Comparison of ENCODE assay signal across 1 cellular context in the genomic region with DNA sequence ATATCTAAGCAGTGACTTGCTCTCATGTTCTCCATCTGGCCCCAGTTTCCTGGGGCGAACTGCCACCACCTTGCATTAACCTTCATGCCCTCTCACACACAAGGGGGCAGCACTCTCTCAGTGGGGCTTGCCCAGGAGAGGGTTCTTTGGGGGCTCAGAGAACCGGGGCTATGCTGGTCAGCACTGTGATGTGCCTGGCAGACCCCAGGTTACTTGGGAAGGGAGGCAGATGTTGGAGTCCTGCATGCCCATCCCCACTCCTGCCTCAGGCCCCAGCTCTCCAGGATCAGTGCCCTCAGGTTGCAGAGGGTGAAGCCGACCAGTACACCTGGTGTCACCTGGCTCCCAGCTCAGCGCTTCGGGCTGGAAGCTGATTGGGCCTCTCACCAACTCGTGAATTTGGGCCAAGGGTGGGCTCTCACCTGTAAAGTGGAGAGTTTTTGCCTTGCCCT.
TF ChIP-seq lines count a peak whose summit lies in the region.

No MANE protein-coding gene starts in this region.

TF ChIP-seq in HepG2, 621 proteins besides CTCF, POLR2A, EP300 and RAD21 (continued from another document):
- TF ChIP-seq, protein P1, sequence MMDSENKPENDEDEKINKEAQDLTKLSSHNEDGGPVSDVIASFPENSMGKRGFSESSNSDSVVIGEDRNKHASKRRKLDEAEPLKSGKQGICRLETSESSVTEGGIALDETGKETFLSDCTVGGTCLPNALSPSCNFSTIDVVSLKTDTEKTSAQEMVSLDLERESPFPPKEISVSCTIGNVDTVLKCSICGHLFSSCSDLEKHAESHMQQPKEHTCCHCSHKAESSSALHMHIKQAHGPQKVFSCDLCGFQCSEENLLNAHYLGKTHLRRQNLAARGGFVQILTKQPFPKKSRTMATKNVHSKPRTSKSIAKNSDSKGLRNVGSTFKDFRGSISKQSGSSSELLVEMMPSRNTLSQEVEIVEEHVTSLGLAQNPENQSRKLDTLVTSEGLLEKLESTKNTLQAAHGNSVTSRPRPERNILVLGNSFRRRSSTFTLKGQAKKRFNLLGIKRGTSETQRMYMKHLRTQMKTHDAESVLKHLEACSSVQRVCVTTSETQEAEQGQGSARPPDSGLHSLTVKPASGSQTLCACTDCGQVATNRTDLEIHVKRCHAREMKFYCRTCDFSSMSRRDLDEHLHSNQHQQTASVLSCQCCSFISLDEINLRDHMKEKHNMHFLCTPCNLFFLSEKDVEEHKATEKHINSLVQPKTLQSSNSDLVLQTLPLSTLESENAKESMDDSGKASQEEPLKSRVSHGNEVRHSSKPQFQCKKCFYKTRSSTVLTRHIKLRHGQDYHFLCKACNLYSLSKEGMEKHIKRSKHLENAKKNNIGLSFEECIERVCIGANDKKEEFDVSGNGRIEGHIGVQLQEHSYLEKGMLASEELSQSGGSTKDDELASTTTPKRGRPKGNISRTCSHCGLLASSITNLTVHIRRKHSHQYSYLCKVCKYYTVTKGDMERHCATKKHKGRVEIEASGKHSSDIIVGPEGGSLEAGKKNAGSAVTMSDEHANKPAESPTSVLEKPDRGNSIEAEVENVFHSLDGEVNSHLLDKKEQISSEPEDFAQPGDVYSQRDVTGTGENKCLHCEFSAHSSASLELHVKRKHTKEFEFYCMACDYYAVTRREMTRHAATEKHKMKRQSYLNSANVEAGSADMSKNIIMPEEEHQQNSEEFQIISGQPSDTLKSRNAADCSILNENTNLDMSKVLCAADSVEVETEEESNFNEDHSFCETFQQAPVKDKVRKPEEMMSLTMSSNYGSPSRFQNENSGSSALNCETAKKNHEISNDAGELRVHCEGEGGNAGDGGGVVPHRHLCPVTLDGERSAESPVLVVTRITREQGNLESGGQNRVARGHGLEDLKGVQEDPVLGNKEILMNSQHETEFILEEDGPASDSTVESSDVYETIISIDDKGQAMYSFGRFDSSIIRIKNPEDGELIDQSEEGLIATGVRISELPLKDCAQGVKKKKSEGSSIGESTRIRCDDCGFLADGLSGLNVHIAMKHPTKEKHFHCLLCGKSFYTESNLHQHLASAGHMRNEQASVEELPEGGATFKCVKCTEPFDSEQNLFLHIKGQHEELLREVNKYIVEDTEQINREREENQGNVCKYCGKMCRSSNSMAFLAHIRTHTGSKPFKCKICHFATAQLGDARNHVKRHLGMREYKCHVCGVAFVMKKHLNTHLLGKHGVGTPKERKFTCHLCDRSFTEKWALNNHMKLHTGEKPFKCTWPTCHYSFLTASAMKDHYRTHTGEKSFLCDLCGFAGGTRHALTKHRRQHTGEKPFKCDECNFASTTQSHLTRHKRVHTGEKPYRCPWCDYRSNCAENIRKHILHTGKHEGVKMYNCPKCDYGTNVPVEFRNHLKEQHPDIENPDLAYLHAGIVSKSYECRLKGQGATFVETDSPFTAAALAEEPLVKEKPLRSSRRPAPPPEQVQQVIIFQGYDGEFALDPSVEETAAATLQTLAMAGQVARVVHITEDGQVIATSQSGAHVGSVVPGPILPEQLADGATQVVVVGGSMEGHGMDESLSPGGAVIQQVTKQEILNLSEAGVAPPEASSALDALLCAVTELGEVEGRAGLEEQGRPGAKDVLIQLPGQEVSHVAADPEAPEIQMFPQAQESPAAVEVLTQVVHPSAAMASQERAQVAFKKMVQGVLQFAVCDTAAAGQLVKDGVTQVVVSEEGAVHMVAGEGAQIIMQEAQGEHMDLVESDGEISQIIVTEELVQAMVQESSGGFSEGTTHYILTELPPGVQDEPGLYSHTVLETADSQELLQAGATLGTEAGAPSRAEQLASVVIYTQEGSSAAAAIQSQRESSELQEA (CRISPR knock-in tag; IDR thresholded peaks at IDR 0.05; ENCODE audit: not compliant biosample characterization): no peak
- no peak for TF ChIP-seq PRPF4 (IDR thresholded peaks at IDR 0.05; ENCODE audit: low read depth, low read length, poor library complexity, severe bottlenecking)
- no peak for TF ChIP-seq ATAD3A (CRISPR knock-in tag; IDR thresholded peaks at IDR 0.05)
- 0 out of 2 replicates have a peak, but pooled peaks have one; percentile 15 for TF ChIP-seq STAG1 (CRISPR knock-in tag; IDR thresholded peaks at IDR 0.05)
- TF ChIP-seq, protein P2, sequence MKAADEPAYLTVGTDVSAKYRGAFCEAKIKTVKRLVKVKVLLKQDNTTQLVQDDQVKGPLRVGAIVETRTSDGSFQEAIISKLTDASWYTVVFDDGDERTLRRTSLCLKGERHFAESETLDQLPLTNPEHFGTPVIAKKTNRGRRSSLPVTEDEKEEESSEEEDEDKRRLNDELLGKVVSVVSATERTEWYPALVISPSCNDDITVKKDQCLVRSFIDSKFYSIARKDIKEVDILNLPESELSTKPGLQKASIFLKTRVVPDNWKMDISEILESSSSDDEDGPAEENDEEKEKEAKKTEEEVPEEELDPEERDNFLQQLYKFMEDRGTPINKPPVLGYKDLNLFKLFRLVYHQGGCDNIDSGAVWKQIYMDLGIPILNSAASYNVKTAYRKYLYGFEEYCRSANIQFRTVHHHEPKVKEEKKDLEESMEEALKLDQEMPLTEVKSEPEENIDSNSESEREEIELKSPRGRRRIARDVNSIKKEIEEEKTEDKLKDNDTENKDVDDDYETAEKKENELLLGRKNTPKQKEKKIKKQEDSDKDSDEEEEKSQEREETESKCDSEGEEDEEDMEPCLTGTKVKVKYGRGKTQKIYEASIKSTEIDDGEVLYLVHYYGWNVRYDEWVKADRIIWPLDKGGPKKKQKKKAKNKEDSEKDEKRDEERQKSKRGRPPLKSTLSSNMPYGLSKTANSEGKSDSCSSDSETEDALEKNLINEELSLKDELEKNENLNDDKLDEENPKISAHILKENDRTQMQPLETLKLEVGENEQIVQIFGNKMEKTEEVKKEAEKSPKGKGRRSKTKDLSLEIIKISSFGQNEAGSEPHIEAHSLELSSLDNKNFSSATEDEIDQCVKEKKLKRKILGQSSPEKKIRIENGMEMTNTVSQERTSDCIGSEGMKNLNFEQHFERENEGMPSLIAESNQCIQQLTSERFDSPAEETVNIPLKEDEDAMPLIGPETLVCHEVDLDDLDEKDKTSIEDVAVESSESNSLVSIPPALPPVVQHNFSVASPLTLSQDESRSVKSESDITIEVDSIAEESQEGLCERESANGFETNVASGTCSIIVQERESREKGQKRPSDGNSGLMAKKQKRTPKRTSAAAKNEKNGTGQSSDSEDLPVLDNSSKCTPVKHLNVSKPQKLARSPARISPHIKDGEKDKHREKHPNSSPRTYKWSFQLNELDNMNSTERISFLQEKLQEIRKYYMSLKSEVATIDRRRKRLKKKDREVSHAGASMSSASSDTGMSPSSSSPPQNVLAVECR (CRISPR knock-in tag; IDR thresholded peaks at IDR 0.05; ENCODE audit: borderline replicate concordance): no peak
